In genomic region chr6:8238772-8239683, GRCh38 we compare ENCODE assay signal across 30 cellular contexts.
DNase-seq lines count a peak whose midpoint lies in the region; ATAC-seq lines count a peak whose summit lies in the region.
"Had no signal": no experiment of that assay in that cellular context is flagged by ENCODE, and none has a peak within 500 bp of the region (broad histone marks: within the 10 kb centered on the region; RNA-seq: fewer than 3 reads in every experiment).

No MANE protein-coding gene starts in this region.

- DNase-seq in NCI-H2227 (lab: John Stamatoyannopoulos, UW; ENCODE audit: unreplicated experiment), result peak; percentile 54
- no peak for DNase-seq in NCI-H2227 treated with DMSO at 0.1 percent for 48 hours (lab: John Stamatoyannopoulos, UW)
- peak; percentile 85 for DNase-seq in SK-N-DZ (ENCODE audit: low spot score)
- DNase-seq in iPS-NIHi7 (ENCODE audit: extremely low spot score), result peak; percentile 26
- DNase-seq in retina, result peak; percentile 69
- DNase-seq in activated naive CD4-positive, alpha-beta T cell (lab: John Stamatoyannopoulos, UW), result no peak
- DNase-seq in H4 (ENCODE audit: low spot score), result no peak
- DNase-seq: 8988T; activated CD4-positive, alpha-beta T cell treated with anti-CD3 and anti-CD28 coated beads, Interleukin-2, amount 50 U/mL, for 48 hours; activated CD4-positive, CD25-positive, alpha-beta regulatory T cell treated with anti-CD3 and anti-CD28 coated beads, Interleukin-2, amount 50 U/mL, for 72 hours; activated naive CD8-positive, alpha-beta T cell treated with anti-CD3 and anti-CD28 coated beads, Interleukin-2, amount 50 U/mL, for 24 hours; activated T-cell treated with anti-CD3 and anti-CD28 coated beads, Interleukin-2, amount 50 U/mL, for 48 hours; central memory CD4-positive, alpha-beta T cell; COR-L47; DMS53; heart left ventricle; HFFc6; kidney glomerular epithelial cell; lower lobe of right lung; mucosa of descending colon; natural killer cell; NCI-H1048; NCI-H1930; NCI-H446; pancreas; PC-3; stimulated activated naive CD4-positive, alpha-beta T cell; T-helper 2 cell; upper lobe of left lung had no signal

- ATAC-seq in HG02970 (IDR thresholded peaks at IDR 0.05; ENCODE audit: low FRiP score, unreplicated experiment), result no peak
- ATAC-seq: activated naive CD8-positive, alpha-beta T cell treated with anti-CD3 and anti-CD28 coated beads, Interleukin-2, amount 50 U/mL, for 24 hours; heart left ventricle; lower lobe of right lung; mucosa of descending colon; natural killer cell; pancreas; PC-3 had no signal

Comparison
In these comparisons a context has a peak if more than half of its experiments do, and no peak if none do; other contexts are left out.
1. DNase-seq: peak in NCI-H2227 (single experiment), SK-N-DZ (single experiment), iPS-NIHi7 (single experiment) and retina (single experiment); none in NCI-H2227 treated with DMSO at 0.1 percent for 48 hours (single experiment), activated naive CD4-positive, alpha-beta T cell (0 of 4) and H4 (single experiment).